1 cellular context compared by ENCODE assay signal in the genomic region with DNA sequence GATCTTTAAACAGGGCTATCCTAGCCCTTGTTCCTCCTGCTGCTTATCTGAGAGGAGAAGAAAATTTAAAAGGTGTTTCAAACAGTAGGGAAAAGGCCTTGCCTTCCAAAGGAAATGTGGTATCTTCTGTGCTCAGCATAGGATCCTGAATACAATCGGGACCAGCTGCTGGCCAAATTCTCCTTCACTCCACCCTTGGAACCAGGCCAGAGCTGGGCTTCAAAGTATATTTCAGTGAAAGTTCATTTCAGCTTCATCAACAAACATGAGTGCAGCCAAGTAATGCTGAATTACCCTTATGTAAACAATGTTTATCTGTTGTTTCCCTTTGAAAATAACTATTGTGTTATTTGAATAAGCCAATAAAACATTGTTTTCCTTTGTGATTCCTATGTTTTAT.
TF ChIP-seq lines count a peak whose summit lies in the region.

No MANE protein-coding gene starts in this region.

TF ChIP-seq in HepG2, 621 proteins besides CTCF, POLR2A, EP300 and RAD21 (continued from another document):
- TF ChIP-seq, protein P1, sequence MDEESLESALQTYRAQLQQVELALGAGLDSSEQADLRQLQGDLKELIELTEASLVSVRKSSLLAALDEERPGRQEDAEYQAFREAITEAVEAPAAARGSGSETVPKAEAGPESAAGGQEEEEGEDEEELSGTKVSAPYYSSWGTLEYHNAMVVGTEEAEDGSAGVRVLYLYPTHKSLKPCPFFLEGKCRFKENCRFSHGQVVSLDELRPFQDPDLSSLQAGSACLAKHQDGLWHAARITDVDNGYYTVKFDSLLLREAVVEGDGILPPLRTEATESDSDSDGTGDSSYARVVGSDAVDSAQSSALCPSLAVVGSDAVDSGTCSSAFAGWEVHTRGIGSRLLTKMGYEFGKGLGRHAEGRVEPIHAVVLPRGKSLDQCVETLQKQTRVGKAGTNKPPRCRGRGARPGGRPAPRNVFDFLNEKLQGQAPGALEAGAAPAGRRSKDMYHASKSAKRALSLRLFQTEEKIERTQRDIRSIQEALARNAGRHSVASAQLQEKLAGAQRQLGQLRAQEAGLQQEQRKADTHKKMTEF (CRISPR knock-in tag; IDR thresholded peaks at IDR 0.05), result no peak
- TF ChIP-seq STAT5B (CRISPR knock-in tag; IDR thresholded peaks at IDR 0.05), result no peak
- no peak for TF ChIP-seq GTF3A (CRISPR knock-in tag; conservative IDR thresholded peaks at IDR 0.05)
- TF ChIP-seq ZNF556 (CRISPR knock-in tag; IDR thresholded peaks at IDR 0.05; ENCODE audit: borderline replicate concordance), result no peak
- no peak for TF ChIP-seq JDP2 (CRISPR knock-in tag; IDR thresholded peaks at IDR 0.05; ENCODE audit: borderline replicate concordance)
- TF ChIP-seq PHF8 (CRISPR knock-in tag; IDR thresholded peaks at IDR 0.05), result no peak
- no peak for TF ChIP-seq SP5 (CRISPR knock-in tag; IDR thresholded peaks at IDR 0.05; ENCODE audit: borderline replicate concordance, low read depth)
- TF ChIP-seq CAMTA2 (CRISPR knock-in tag; IDR thresholded peaks at IDR 0.05; ENCODE audit: borderline replicate concordance), result no peak
- no peak for TF ChIP-seq XRCC5 (optimal IDR thresholded peaks at IDR 0.05; ENCODE audit: low read length)
- TF ChIP-seq, protein P2, sequence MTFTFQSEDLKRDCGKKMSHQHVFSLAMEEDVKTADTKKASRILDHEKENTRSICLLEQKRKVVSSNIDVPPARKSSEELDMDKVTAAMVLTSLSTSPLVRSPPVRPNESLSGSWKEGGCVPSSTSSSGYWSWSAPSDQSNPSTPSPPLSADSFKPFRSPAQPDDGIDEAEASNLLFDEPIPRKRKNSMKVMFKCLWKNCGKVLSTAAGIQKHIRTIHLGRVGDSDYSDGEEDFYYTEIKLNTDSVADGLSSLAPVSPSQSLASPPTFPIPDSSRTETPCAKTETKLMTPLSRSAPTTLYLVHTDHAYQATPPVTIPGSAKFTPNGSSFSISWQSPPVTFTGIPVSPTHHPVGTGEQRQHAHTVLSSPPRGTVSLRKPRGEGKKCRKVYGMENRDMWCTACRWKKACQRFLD (CRISPR knock-in tag; IDR thresholded peaks at IDR 0.05; ENCODE audit: borderline replicate concordance), result no peak
